In genomic region chr15:36275656-36276055, GRCh38 we compare ENCODE assay signal across 23 cellular contexts.
"Had no signal": no experiment of that assay in that cellular context is flagged by ENCODE, and none has a peak within 500 bp of the region (broad histone marks: within the 10 kb centered on the region; RNA-seq: fewer than 3 reads in every experiment).

No MANE protein-coding gene starts in this region.

- H3K36me3 Mint-ChIP-seq: IgD-negative memory B cell had no signal

- H3K27me3 Mint-ChIP-seq: IgD-negative memory B cell had no signal

- H3K27me3 ChIP-seq: MG63 had no signal

- ATAC-seq: K562 had no signal

- H3K4me3 Mint-ChIP-seq: IgD-negative memory B cell had no signal

- H3K4me3 ChIP-seq: K562, MG63 had no signal

- H3K27ac Mint-ChIP-seq: IgD-negative memory B cell had no signal

- H3K27ac ChIP-seq: HL-60, KMS-11 had no signal

- H3K4me1 Mint-ChIP-seq: IgD-negative memory B cell had no signal

- DNase-seq: Kasumi-1, MG63, NCI-H1092, NCI-H1105 treated with DMSO at 0.1 percent for 48 hours, NCI-H1417 treated with DMSO at 0.1 percent for 48 hours, NCI-H146, NCI-H1694 treated with DMSO at 0.1 percent for 48 hours, NCI-H1930, NCI-H2081, NCI-H2171, NCI-H226, NCI-H446, NCI-H510A, NCI-H524 treated with DMSO at 0.1 percent for 48 hours, NCI-H69, NCI-H774, RPMI8226, SHP77, SK-N-SH had no signal
